In the genomic region with DNA sequence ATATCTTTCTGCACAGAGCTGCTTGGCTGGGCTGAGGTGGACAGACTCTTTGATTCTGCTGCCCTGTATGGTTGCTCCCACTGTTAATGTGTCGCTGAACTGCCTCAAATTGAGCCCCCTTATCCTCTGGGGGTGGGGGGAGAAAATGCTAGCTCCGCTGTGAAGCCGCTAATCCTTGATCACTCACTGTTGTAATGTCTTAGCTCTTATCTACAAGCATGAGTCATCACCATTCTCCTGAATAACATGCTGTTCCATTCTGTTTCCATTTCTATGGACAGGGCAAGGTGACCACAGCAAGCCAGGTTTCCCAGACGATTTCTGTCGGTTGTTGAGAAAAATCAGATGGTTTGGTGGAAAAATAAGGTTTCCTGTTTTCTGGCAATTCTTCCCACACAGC, we compare ENCODE assay signal across 19 cellular contexts.
DNase-seq lines count a peak whose midpoint lies in the region; ATAC-seq, FAIRE-seq and TF ChIP-seq lines count a peak whose summit lies in the region.
"Had no signal": no experiment of that assay in that cellular context is flagged by ENCODE, and none has a peak within 500 bp of the region (broad histone marks: within the 10 kb centered on the region; RNA-seq: fewer than 3 reads in every experiment).

No MANE protein-coding gene starts in this region.

- H3K9me3 ChIP-seq in A549 (no peaks in the 10 kb centered on the region), K562 (replicated peaks; ENCODE audit: control insufficient read depth, insufficient read depth, low read depth, low read length) (no peaks in the 10 kb centered on the region)
- H3K9me3 ChIP-seq: Peyer's patch had no signal

- no peak for TF ChIP-seq CTCF in A549 (IDR thresholded peaks at IDR 0.05)
- no peak for TF ChIP-seq CTCF in K562 (IDR thresholded peaks at IDR 0.05 in 2 of 3, conservative IDR thresholded peaks at IDR 0.05 in 1 of 3; ENCODE audit: insufficient read depth in 2 of 3, low read depth in 1 of 3, low read length in 3 of 3)
- no peak for TF ChIP-seq CTCF in glutamatergic neuron (IDR thresholded peaks at IDR 0.05; ENCODE audit: partially characterized antibody, unreplicated experiment)

- no peak for TF ChIP-seq EP300 in A549 (IDR thresholded peaks at IDR 0.05)
- no peak for TF ChIP-seq EP300 in K562 (IDR thresholded peaks at IDR 0.05; ENCODE audit: low read length)

- peaks cover 7% of the 10 kb centered on the region for H3K9me3 Mint-ChIP-seq in glutamatergic neuron (ENCODE audit: unreplicated experiment)
- H3K9me3 Mint-ChIP-seq in activated T-cell treated with anti-CD3 and anti-CD28 coated beads, Interleukin-2, amount 50 U/mL, for 24 hours: no peaks in the 10 kb centered on the region
- H3K9me3 Mint-ChIP-seq: CD4-positive, alpha-beta T cell had no signal

- H2AFZ ChIP-seq in K562 (ENCODE audit: low read depth, low read length): no peak overlapping the region

- H3K4me3 ChIP-seq in A549 (no peak overlapping the region), K562 (no peak overlapping the region)
- H3K4me3 ChIP-seq: Peyer's patch, SK-N-MC had no signal

- H3K4me2 ChIP-seq in A549 (no peak overlapping the region), K562 (ENCODE audit: insufficient read depth, low read length) (no peak overlapping the region)

- 22% methylated on average over 5 of the region's 5 CpGs for WGBS in A549 (ENCODE audit: missing lambda C conversion rate)
- WGBS in K562 (ENCODE audit: insufficient coverage, low coverage, missing lambda C conversion rate): 0% methylated on average over 5 of the region's 5 CpGs

- ATAC-seq in A549: 0 out of 6 replicates have a peak, but pooled peaks of 1 of the 2 experiments have one; percentile 26
- no peak for ATAC-seq in K562

- H3K4me1 ChIP-seq in A549 (no peaks in the 10 kb centered on the region), K562 (replicated peaks in 1 of 2; ENCODE audit: control insufficient read depth in 2 of 2, insufficient read depth in 2 of 2, low read length in 2 of 2) (no peaks in the 10 kb centered on the region)
- H3K4me1 ChIP-seq: Peyer's patch had no signal

- no peaks in the 10 kb centered on the region for H3K36me3 ChIP-seq in K562 (ENCODE audit: control insufficient read depth, insufficient read depth, low read length)
- H3K36me3 ChIP-seq: Peyer's patch had no signal

- H3K9me1 ChIP-seq in K562 (ENCODE audit: control insufficient read depth, insufficient read depth, low read length): no peaks in the 10 kb centered on the region

- DNase-seq in A549 (ENCODE audit: low read depth in 1 of 2, low spot score in 1 of 2): no peak
- peak; percentile 41 for DNase-seq in M059J (ENCODE audit: low read depth)
- no peak for DNase-seq in K562 (ENCODE audit: extremely low read depth in 1 of 4, low spot score in 3 of 4)
- peak; percentile 31 for DNase-seq in iPS-NIHi7 (ENCODE audit: extremely low spot score)
- no peak for DNase-seq in KBM-7
- no peak for DNase-seq in glutamatergic neuron
- no peak for DNase-seq in activated T-cell treated with anti-CD3 and anti-CD28 coated beads, Interleukin-2, amount 50 U/mL, for 24 hours
- no peak for DNase-seq in DMS114 treated with DMSO at 0.1 percent for 48 hours (lab: John Stamatoyannopoulos, UW; ENCODE audit: unreplicated experiment)
- DNase-seq: Calu3; CD4-positive, alpha-beta T cell; DMS79; H9; NCI-H1417 treated with DMSO at 0.1 percent for 48 hours; NCI-H2029 treated with DMSO at 0.1 percent for 48 hours; NCI-H510A; NCI-H774; Peyer's patch; Right ventricle myocardium superior had no signal

- peaks cover 3% of the 10 kb centered on the region for H3K4me1 Mint-ChIP-seq in glutamatergic neuron (ENCODE audit: low read depth, unreplicated experiment)
- no peaks in the 10 kb centered on the region for H3K4me1 Mint-ChIP-seq in activated T-cell treated with anti-CD3 and anti-CD28 coated beads, Interleukin-2, amount 50 U/mL, for 24 hours (ENCODE audit: low read depth)

- no peaks in the 10 kb centered on the region for H3K79me2 ChIP-seq in K562 (ENCODE audit: control insufficient read depth, insufficient read depth, low read length)

- CTCF ChIA-PET in A549 (lab: Yijun Ruan, JAX) (interaction anchor here (1.1 to 1.5 kb wide), 4 partner anchors 10 to 711 kb away, joined by 4 to 5 read pairs (median 4); no protein-coding TSS in a partner anchor), K562 (lab: Yijun Ruan, JAX; ENCODE audit: low intra/inter-chr PET ratio) (no interaction called here)

- no peak overlapping the region for H3K4me3 Mint-ChIP-seq in glutamatergic neuron (ENCODE audit: unreplicated experiment)
- H3K4me3 Mint-ChIP-seq in activated T-cell treated with anti-CD3 and anti-CD28 coated beads, Interleukin-2, amount 50 U/mL, for 24 hours: no peak overlapping the region
- H3K4me3 Mint-ChIP-seq: CD4-positive, alpha-beta T cell; H9 had no signal

- H3K27me3 Mint-ChIP-seq in glutamatergic neuron (ENCODE audit: unreplicated experiment): peaks cover 2% of the 10 kb centered on the region
- H3K27me3 Mint-ChIP-seq in activated T-cell treated with anti-CD3 and anti-CD28 coated beads, Interleukin-2, amount 50 U/mL, for 24 hours: peaks cover 12% of the 10 kb centered on the region

- H3K36me3 Mint-ChIP-seq in glutamatergic neuron (ENCODE audit: unreplicated experiment): no peaks in the 10 kb centered on the region
- no peaks in the 10 kb centered on the region for H3K36me3 Mint-ChIP-seq in activated T-cell treated with anti-CD3 and anti-CD28 coated beads, Interleukin-2, amount 50 U/mL, for 24 hours (ENCODE audit: low read depth)

- no peaks in the 10 kb centered on the region for H4K20me1 ChIP-seq in K562 (replicated peaks; ENCODE audit: control insufficient read depth, insufficient read depth, low read length)

- no peak for TF ChIP-seq RAD21 in A549 (conservative IDR thresholded peaks at IDR 0.05 in 1 of 2, IDR thresholded peaks at IDR 0.05 in 1 of 2)
- TF ChIP-seq RAD21 in K562 (CRISPR knock-in tag; conservative IDR thresholded peaks at IDR 0.05 in 1 of 2, IDR thresholded peaks at IDR 0.05 in 1 of 2): no peak

- H3K27ac ChIP-seq in A549: no peak overlapping the region
- no peak overlapping the region for H3K27ac ChIP-seq in K562 (ENCODE audit: extremely low read depth, low read depth, low read length)
- H3K27ac ChIP-seq: Peyer's patch, SK-N-MC had no signal

- no peak overlapping the region for H3K27ac Mint-ChIP-seq in glutamatergic neuron (ENCODE audit: unreplicated experiment)
- H3K27ac Mint-ChIP-seq in activated T-cell treated with anti-CD3 and anti-CD28 coated beads, Interleukin-2, amount 50 U/mL, for 24 hours: no peak overlapping the region
- H3K27ac Mint-ChIP-seq: CD4-positive, alpha-beta T cell; H9 had no signal

- FAIRE-seq in A549 (lab: Jason Lieb, UNC): no peak
- FAIRE-seq in K562 (lab: Jason Lieb, UNC): no peak

- POLR2A ChIA-PET in A549 (lab: Yijun Ruan, JAX) (no interaction called here), K562 (lab: Yijun Ruan, JAX) (no interaction called here)

- in situ Hi-C loops in K562 (cut with MboI) (no loop called here), KBM-7 (cut with MboI; ENCODE audit: low pct_unique_long_range_greater_than_20kb, low sequenced_read_pairs) (no loop called here)

- no peak overlapping the region for H3K9ac ChIP-seq in K562 (ENCODE audit: insufficient read depth in 1 of 2, low read depth in 2 of 2, low read length in 2 of 2)

- intact Hi-C loops in K562 (cut with micrococcal nuclease): no loop called here

- no peak for TF ChIP-seq POLR2A in A549 (IDR thresholded peaks at IDR 0.05; ENCODE audit: low read length)
- no peak for TF ChIP-seq POLR2A in K562 (conservative IDR thresholded peaks at IDR 0.05)

- no TSS peak for BruUV-seq in K562 (replicated peaks; lab: Mats Ljungman, UMichigan)

- no peaks in the 10 kb centered on the region; a peak in 1 of 5 replicates for H3K27me3 ChIP-seq in K562 (ENCODE audit: control insufficient read depth in 2 of 2, insufficient read depth in 2 of 2, low read length in 2 of 2)
- H3K27me3 ChIP-seq: Peyer's patch had no signal

TF ChIP-seq in A549, 52 proteins besides CTCF, POLR2A, EP300 and RAD21:
- TF ChIP-seq ZNF302 (CRISPR knock-in tag; IDR thresholded peaks at IDR 0.05): no peak
- TF ChIP-seq CBX2 (IDR thresholded peaks at IDR 0.05; ENCODE audit: borderline replicate concordance, low read depth): no peak
- TF ChIP-seq KDM1A (IDR thresholded peaks at IDR 0.05; ENCODE audit: low read depth): no peak
- no peak for TF ChIP-seq PHF8 (IDR thresholded peaks at IDR 0.05; ENCODE audit: borderline replicate concordance, low read depth)
- TF ChIP-seq FOSL2 (IDR thresholded peaks at IDR 0.05): no peak
- TF ChIP-seq FOSL2 (CRISPR knock-in tag; IDR thresholded peaks at IDR 0.05): peak; percentile 49
- TF ChIP-seq, protein P1, sequence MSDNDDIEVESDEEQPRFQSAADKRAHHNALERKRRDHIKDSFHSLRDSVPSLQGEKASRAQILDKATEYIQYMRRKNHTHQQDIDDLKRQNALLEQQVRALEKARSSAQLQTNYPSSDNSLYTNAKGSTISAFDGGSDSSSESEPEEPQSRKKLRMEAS (IDR thresholded peaks at IDR 0.05): no peak
- TF ChIP-seq MAFK (IDR thresholded peaks at IDR 0.05; ENCODE audit: partially characterized antibody): no peak

TF ChIP-seq in K562, 482 proteins besides CTCF, POLR2A, EP300 and RAD21 (continues in another document):
- TF ChIP-seq JUNB (CRISPR knock-in tag; conservative IDR thresholded peaks at IDR 0.05) (0 out of 2 replicates have a peak, but pooled peaks have one; percentile 17), JUND (IDR thresholded peaks at IDR 0.05; ENCODE audit: borderline replicate concordance, low read depth, low read length) (peak; percentile 53; the same call in 1 of the 2 replicates), JUND (tag; IDR thresholded peaks at IDR 0.05; ENCODE audit: borderline replicate concordance, low read depth, low read length) (peak; percentile 72; the same call in 2 of the 3 replicates), RB1 (IDR thresholded peaks at IDR 0.05; ENCODE audit: low read depth) (no peak), FOSL1 (tag; conservative IDR thresholded peaks at IDR 0.05) (0 out of 2 replicates have a peak, but pooled peaks have one; percentile 23), TSC22D4 (tag; IDR thresholded peaks at IDR 0.05) (no peak)
- TF ChIP-seq, protein P2, sequence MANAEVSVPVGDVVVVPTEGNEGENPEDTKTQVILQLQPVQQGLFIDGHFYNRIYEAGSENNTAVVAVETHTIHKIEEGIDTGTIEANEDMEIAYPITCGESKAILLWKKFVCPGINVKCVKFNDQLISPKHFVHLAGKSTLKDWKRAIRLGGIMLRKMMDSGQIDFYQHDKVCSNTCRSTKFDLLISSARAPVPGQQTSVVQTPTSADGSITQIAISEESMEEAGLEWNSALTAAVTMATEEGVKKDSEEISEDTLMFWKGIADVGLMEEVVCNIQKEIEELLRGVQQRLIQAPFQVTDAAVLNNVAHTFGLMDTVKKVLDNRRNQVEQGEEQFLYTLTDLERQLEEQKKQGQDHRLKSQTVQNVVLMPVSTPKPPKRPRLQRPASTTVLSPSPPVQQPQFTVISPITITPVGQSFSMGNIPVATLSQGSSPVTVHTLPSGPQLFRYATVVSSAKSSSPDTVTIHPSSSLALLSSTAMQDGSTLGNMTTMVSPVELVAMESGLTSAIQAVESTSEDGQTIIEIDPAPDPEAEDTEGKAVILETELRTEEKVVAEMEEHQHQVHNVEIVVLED (CRISPR knock-in tag; IDR thresholded peaks at IDR 0.05): no peak

Comparison
In these comparisons a context has a peak if more than half of its experiments do, and no peak if none do; other contexts are left out.
1. DNase-seq: peak in M059J (single experiment) and iPS-NIHi7 (single experiment); none in A549 (0 of 2), K562 (0 of 4), KBM-7 (single experiment), glutamatergic neuron (single experiment), activated T-cell treated with anti-CD3 and anti-CD28 coated beads, Interleukin-2, amount 50 U/mL, for 24 hours (single experiment) and DMS114 treated with DMSO at 0.1 percent for 48 hours (single experiment).